Comparison of ENCODE assay signal across 1 cellular context in genomic region chr20:59010995-59011873, GRCh38.
TF ChIP-seq lines count a peak whose summit lies in the region.

No MANE protein-coding gene starts in this region.

TF ChIP-seq in HepG2, 621 proteins besides CTCF, POLR2A, EP300 and RAD21 (continued from another document):
- TF ChIP-seq, protein P1, sequence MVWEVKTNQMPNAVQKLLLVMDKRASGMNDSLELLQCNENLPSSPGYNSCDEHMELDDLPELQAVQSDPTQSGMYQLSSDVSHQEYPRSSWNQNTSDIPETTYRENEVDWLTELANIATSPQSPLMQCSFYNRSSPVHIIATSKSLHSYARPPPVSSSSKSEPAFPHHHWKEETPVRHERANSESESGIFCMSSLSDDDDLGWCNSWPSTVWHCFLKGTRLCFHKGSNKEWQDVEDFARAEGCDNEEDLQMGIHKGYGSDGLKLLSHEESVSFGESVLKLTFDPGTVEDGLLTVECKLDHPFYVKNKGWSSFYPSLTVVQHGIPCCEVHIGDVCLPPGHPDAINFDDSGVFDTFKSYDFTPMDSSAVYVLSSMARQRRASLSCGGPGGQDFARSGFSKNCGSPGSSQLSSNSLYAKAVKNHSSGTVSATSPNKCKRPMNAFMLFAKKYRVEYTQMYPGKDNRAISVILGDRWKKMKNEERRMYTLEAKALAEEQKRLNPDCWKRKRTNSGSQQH (CRISPR knock-in tag; IDR thresholded peaks at IDR 0.05; ENCODE audit: low read depth), result no peak
